Comparison of ENCODE assay signal across 13 cellular contexts in the genomic region with DNA sequence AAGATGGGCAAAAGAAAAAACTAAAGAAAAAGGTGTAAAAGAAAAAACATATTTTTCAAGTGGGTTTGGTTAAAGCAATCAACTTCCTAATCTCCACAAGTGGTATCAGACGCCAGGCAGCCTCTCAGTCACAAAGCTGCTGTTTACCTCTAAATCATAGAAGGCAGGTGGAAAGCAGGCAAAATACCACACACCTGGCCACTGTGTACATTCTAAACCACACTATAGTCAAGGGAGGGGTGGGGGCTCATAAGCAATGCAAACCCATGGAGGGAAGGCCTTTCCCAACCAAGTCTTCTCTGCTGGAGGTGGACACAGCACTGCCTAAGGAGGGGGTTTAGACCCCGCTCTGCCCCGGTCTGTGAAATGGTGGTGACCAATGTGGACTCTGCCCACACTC. TPM values are rescaled to one million over a fixed set of nuclear protein-coding genes. Genes with fewer than 3 reads are reported as not detected.
DNase-seq lines count a peak whose midpoint lies in the region; ATAC-seq, FAIRE-seq and TF ChIP-seq lines count a peak whose summit lies in the region.
"Had no signal": no experiment of that assay in that cellular context is flagged by ENCODE, and none has a peak within 500 bp of the region (broad histone marks: within the 10 kb centered on the region; RNA-seq: fewer than 3 reads in every experiment).

No MANE protein-coding gene starts in this region.

- peak; percentile 97 for DNase-seq in DMS79 treated with DMSO at 0.1 percent for 48 hours (lab: John Stamatoyannopoulos, UW)
- DNase-seq in NCI-H187 treated with DMSO at 0.1 percent for 48 hours (lab: John Stamatoyannopoulos, UW) = peak; percentile 93
- DNase-seq in NCI-H774 (lab: John Stamatoyannopoulos, UW) = peak; percentile 98
- DNase-seq in foreskin keratinocyte = no peak
- no peak for DNase-seq in NCI-H524 (lab: John Stamatoyannopoulos, UW)
- no peak for DNase-seq in Ammon's horn (ENCODE audit: low spot score)
- no peak for DNase-seq in pancreas
- DNase-seq: AML-193, cortex of kidney, HFFc6, NCI-H2227 treated with DMSO at 0.1 percent for 48 hours had no signal

- H3K4me3 ChIP-seq in pancreas = no peak overlapping the region

- H3K4me1 ChIP-seq in foreskin keratinocyte (peaks cover 19% of the 10 kb centered on the region), pancreas (no peaks in the 10 kb centered on the region)

- TF ChIP-seq CTCF in foreskin keratinocyte (conservative IDR thresholded peaks at IDR 0.05) (no peak), pancreas (IDR thresholded peaks at IDR 0.05) (no peak)

- 83 to 93% methylated on average over 3 of the region's 3 CpGs for WGBS in pancreas, 2 donors

- no peaks in the 10 kb centered on the region for H3K9me3 ChIP-seq in pancreas

- H3K27ac ChIP-seq in foreskin keratinocyte = peak overlapping the region; percentile 86
- H3K27ac ChIP-seq in pancreas = no peak overlapping the region
- H3K27ac ChIP-seq: KMS-11 had no signal

- no peak for FAIRE-seq in pancreas (lab: Jason Lieb, UNC)

- intact Hi-C loops in pancreas (cut with DNase I) = no loop called here

- ATAC-seq in foreskin keratinocyte (no peak), GM19351 (IDR thresholded peaks at IDR 0.05; ENCODE audit: unreplicated experiment) (no peak), pancreas (no peak)

- no peaks in the 10 kb centered on the region for H3K27me3 ChIP-seq in foreskin keratinocyte
- H3K27me3 ChIP-seq in pancreas = no peaks in the 10 kb centered on the region

- no peaks in the 10 kb centered on the region for H3K36me3 ChIP-seq in pancreas

RNA-seq across cellular contexts. Expression of a gene that starts 50.4 kb away (rescaled TPM):
- total RNA-seq in foreskin keratinocyte = 0.14 and 0.25 TPM in 2 replicates
- 0.08 and 0.19 TPM in 2 replicates for polyA plus RNA-seq in foreskin keratinocyte
- 1 to 10 TPM in 3 of 6 donors, under 1 TPM in 3; 0.54 to 2.0 (median 0.97) TPM for total RNA-seq in pancreas
- polyA plus RNA-seq in pancreas = 1 to 10 TPM in 1 of 2 donors, under 1 TPM in 1; 0.80 to 1.8 TPM

Comparison
In these comparisons a context has a peak if more than half of its experiments do, and no peak if none do; other contexts are left out.
1. DNase-seq: peak in DMS79 treated with DMSO at 0.1 percent for 48 hours (single experiment), NCI-H187 treated with DMSO at 0.1 percent for 48 hours (single experiment) and NCI-H774 (single experiment); none in foreskin keratinocyte (0 of 2), NCI-H524 (0 of 2), Ammon's horn (single experiment) and pancreas (0 of 6).